ENCODE assay signal across 8 cellular contexts in genomic region chr12:49130151-49131050, GRCh38. TPM values are rescaled to one million over a fixed set of nuclear protein-coding genes. Genes with fewer than 3 reads are reported as not detected.
A peak's percentile ranks its signal among the peaks of the same experiment; 100 is the strongest.
DNase-seq lines count a peak whose midpoint lies in the region; ATAC-seq and TF ChIP-seq lines count a peak whose summit lies in the region.

No MANE protein-coding gene starts in this region.

- peak; percentile 56 for ATAC-seq in GM18505 (IDR thresholded peaks at IDR 0.05; ENCODE audit: unreplicated experiment)
- ATAC-seq in HG02970 (IDR thresholded peaks at IDR 0.05; ENCODE audit: low FRiP score, unreplicated experiment) = peak; percentile 49

- peak overlapping the region; percentile 99 for H3K4me3 Mint-ChIP-seq in T-helper 2 cell treated with Interferon-gamma antibody and Interleukin-4, amounts not matched to agents 5 μg/mL and 100 μg/mL, for 36 hours

- H3K36me3 ChIP-seq in ascending aorta = peaks cover 22 to 28% of the 10 kb centered on the region in 2 donors
- H3K36me3 ChIP-seq in rectal smooth muscle tissue (ENCODE audit: control insufficient read depth, insufficient read depth, low read length) = peaks cover 19% of the 10 kb centered on the region
- H3K36me3 ChIP-seq in vagina = peaks cover 0 to 23% of the 10 kb centered on the region in 2 donors

- H3K4me1 Mint-ChIP-seq in T-helper 2 cell treated with Interferon-gamma antibody and Interleukin-4, amounts not matched to agents 5 μg/mL and 100 μg/mL, for 36 hours (ENCODE audit: low read depth) = peaks cover 37% of the 10 kb centered on the region

- H3K9me3 Mint-ChIP-seq in T-helper 2 cell treated with Interferon-gamma antibody and Interleukin-4, amounts not matched to agents 5 μg/mL and 100 μg/mL, for 36 hours = no peaks in the 10 kb centered on the region

- peak overlapping the region; percentile 92 for H3K4me3 ChIP-seq in ascending aorta
- H3K4me3 ChIP-seq in rectal smooth muscle tissue (ENCODE audit: low read length) = peak overlapping the region; percentile 99
- peak overlapping the region; percentile 83 to 92 for H3K4me3 ChIP-seq in vagina

- TF ChIP-seq POLR2A in GM18505 (IDR thresholded peaks at IDR 0.05; ENCODE audit: borderline replicate concordance, extremely low read depth, insufficient read depth, insufficient read length) = no peak
- peak in 1 of 2 donors; percentile 65 for TF ChIP-seq POLR2A in vagina (IDR thresholded peaks at IDR 0.05)

- intact Hi-C loops in ascending aorta (cut with DNase I) (loop anchor here (1.0 to 5.0 kb wide), 6 partner anchors 20 to 612 kb away; partner anchors contain the start of genes LMBR1L, RHEBL1, TMBIM6 and TUBA1A), vagina (cut with DNase I) (loop anchor here (2.0 kb wide), 2 partner anchors 58 to 104 kb away; partner anchors contain the start of gene TUBA1A)

- H3K27me3 ChIP-seq in ascending aorta (no peaks in the 10 kb centered on the region), rectal smooth muscle tissue (ENCODE audit: control insufficient read depth, insufficient read depth, low read length) (no peaks in the 10 kb centered on the region), vagina (no peaks in the 10 kb centered on the region)

- peak; percentile 89 to 95 (median 93) for TF ChIP-seq CTCF in ascending aorta (IDR thresholded peaks at IDR 0.05)
- TF ChIP-seq CTCF in vagina (IDR thresholded peaks at IDR 0.05) = peak; percentile 61 to 81 (median 78)

- H3K9ac ChIP-seq in rectal smooth muscle tissue (ENCODE audit: low read length) = peak overlapping the region; percentile 99

- H3K4me1 ChIP-seq in ascending aorta (peaks cover 14 to 23% of the 10 kb centered on the region in 2 donors), rectal smooth muscle tissue (ENCODE audit: control insufficient read depth, insufficient read depth, low read length) (peaks cover 14% of the 10 kb centered on the region), vagina (peaks cover 36% of the 10 kb centered on the region)

- H3K27ac Mint-ChIP-seq in T-helper 2 cell treated with Interferon-gamma antibody and Interleukin-4, amounts not matched to agents 5 μg/mL and 100 μg/mL, for 36 hours = peak overlapping the region; percentile 98

- peaks cover 49% of the 10 kb centered on the region for H3K36me3 Mint-ChIP-seq in T-helper 2 cell treated with Interferon-gamma antibody and Interleukin-4, amounts not matched to agents 5 μg/mL and 100 μg/mL, for 36 hours (ENCODE audit: low read depth)

- H3K27ac ChIP-seq in ascending aorta (peak overlapping the region; percentile 100), rectal smooth muscle tissue (ENCODE audit: low read depth, low read length) (peak overlapping the region; percentile 99), vagina (peak overlapping the region; percentile 98)

- DNase-seq in NCI-H187 (lab: John Stamatoyannopoulos, UW) (peak; percentile 90 to 91), ascending aorta (ENCODE audit: low spot score in 2 of 2) (peak; percentile 83 to 97), hepatic stellate cell (ENCODE audit: low spot score) (peak; percentile 91), vagina (ENCODE audit: extremely low spot score in 2 of 2) (peak in 1 of 2 donors; percentile 94)
- DNase-seq in T-helper 2 cell treated with Interferon-gamma antibody and Interleukin-4, amounts not matched to agents 5 μg/mL and 100 μg/mL, for 36 hours (ENCODE audit: low spot score) = peak; percentile 93

- H3K27me3 Mint-ChIP-seq in T-helper 2 cell treated with Interferon-gamma antibody and Interleukin-4, amounts not matched to agents 5 μg/mL and 100 μg/mL, for 36 hours (ENCODE audit: low read depth) = peaks cover 3% of the 10 kb centered on the region

- H3K9me3 ChIP-seq in ascending aorta (no peaks in the 10 kb centered on the region), vagina (no peaks in the 10 kb centered on the region)

RNA-seq across cellular contexts. Expression of gene TUBA1B, which starts 0.8 kb away (rescaled TPM):
- 1,333 TPM for total RNA-seq in ascending aorta
- 638 TPM for total RNA-seq in vagina

RNA-seq across cellular contexts. Expression of gene LMBR1L, which starts 19.8 kb away (rescaled TPM):
- 74.2 TPM for total RNA-seq in ascending aorta
- 53.3 TPM for total RNA-seq in vagina

RNA-seq across cellular contexts. Expression of gene DHH, which starts 35.8 kb away (rescaled TPM):
- 31.5 TPM for total RNA-seq in ascending aorta
- total RNA-seq in vagina = 1.5 TPM

RNA-seq across cellular contexts. Expression of gene TUBA1A, which starts 58.5 kb away (rescaled TPM):
- total RNA-seq in ascending aorta (214 TPM), vagina (236 TPM)

Comparison
In these comparisons a context has a peak if more than half of its experiments do, and no peak if none do; other contexts are left out.
1. RNA of gene DHH, which starts 35.8 kb away (total RNA-seq): 31.5 TPM in ascending aorta (single experiment); 1.5 TPM in vagina (single experiment); every median in the first group is over 10 times any median in the second.
2. Peak in every context shown above with its lines, with median percentiles within 50 percentile points of each other: H3K27ac ChIP-seq and H3K4me3 ChIP-seq.